In the genomic region with DNA sequence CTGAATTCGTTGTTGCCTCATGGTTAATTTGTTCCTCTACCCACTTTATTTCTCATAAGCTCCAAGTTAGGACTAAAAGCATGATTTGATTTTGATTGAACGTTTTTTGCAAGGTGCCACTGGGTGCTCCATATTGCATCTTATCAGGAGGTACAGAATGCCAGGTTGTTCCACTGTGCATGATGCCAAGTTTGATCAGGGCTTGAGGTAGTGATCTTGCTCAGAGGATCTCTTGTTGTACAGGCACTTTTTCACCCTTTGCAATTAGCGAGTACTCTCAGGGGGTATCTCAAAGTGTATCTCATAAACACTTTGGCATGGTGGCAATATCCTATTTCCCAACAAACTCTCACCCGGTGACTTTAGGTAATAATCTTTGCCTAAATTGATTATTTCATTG, we compare ENCODE assay signal across 21 cellular contexts. TPM values are rescaled to one million over a fixed set of nuclear protein-coding genes. Genes with fewer than 3 reads are reported as not detected.
A peak's percentile ranks its signal among the peaks of the same experiment; 100 is the strongest.
DNase-seq lines count a peak whose midpoint lies in the region; ATAC-seq, FAIRE-seq and TF ChIP-seq lines count a peak whose summit lies in the region.
"Had no signal": no experiment of that assay in that cellular context is flagged by ENCODE, and none has a peak within 500 bp of the region (broad histone marks: within the 10 kb centered on the region; RNA-seq: fewer than 3 reads in every experiment).

No MANE protein-coding gene starts in this region.

- H3K9ac ChIP-seq in K562 (ENCODE audit: insufficient read depth in 1 of 2, low read depth in 2 of 2, low read length in 2 of 2): no peak overlapping the region

- H3K9me3 Mint-ChIP-seq in activated T-cell treated with anti-CD3 and anti-CD28 coated beads, Interleukin-2, amount 50 U/mL, for 4 hours: no peaks in the 10 kb centered on the region
- H3K9me3 Mint-ChIP-seq in stimulated activated naive CD8-positive, alpha-beta T cell treated with anti-CD3 and anti-CD28 coated beads, Interleukin-15, amount 100 ng/mL, for 72 hours: peaks cover 0 to 2% of the 10 kb centered on the region in 2 donors
- no peaks in the 10 kb centered on the region for H3K9me3 Mint-ChIP-seq in chondrocyte (ENCODE audit: low read depth)
- H3K9me3 Mint-ChIP-seq: dendritic cell treated with granulocyte-macrophage colony-stimulating factor and Interleukin-4, amounts not matched to agents 40 ng/mL and 50 ng/mL, for 4 days had no signal

- peak overlapping the region; percentile 73; the same call in 1 of the 3 replicates for H3K27ac ChIP-seq in K562 (ENCODE audit: extremely low read depth, low read depth, low read length)
- no peak overlapping the region for H3K27ac ChIP-seq in gastrocnemius medialis
- H3K27ac ChIP-seq: breast epithelium, right atrium auricular region, RWPE1, suprapubic skin had no signal

- no TSS peak for BruUV-seq in K562 (replicated peaks; lab: Mats Ljungman, UMichigan)

- no peak for TF ChIP-seq CTCF in K562 (IDR thresholded peaks at IDR 0.05 in 2 of 3, conservative IDR thresholded peaks at IDR 0.05 in 1 of 3; ENCODE audit: insufficient read depth in 2 of 3, low read depth in 1 of 3, low read length in 3 of 3)
- TF ChIP-seq CTCF in chondrocyte (IDR thresholded peaks at IDR 0.05): no peak
- no peak for TF ChIP-seq CTCF in gastrocnemius medialis (IDR thresholded peaks at IDR 0.05 in 4 of 5, conservative IDR thresholded peaks at IDR 0.05 in 1 of 5)

- H3K4me1 ChIP-seq in K562 (replicated peaks in 1 of 2; ENCODE audit: control insufficient read depth in 2 of 2, insufficient read depth in 2 of 2, low read length in 2 of 2) (peaks cover 0 to 19% of the 10 kb centered on the region in 2 experiments; a peak in 3 of 5 replicates), gastrocnemius medialis (no peaks in the 10 kb centered on the region)
- H3K4me1 ChIP-seq: breast epithelium, right atrium auricular region, suprapubic skin had no signal

- no peak for TF ChIP-seq RAD21 in K562 (CRISPR knock-in tag; conservative IDR thresholded peaks at IDR 0.05 in 1 of 2, IDR thresholded peaks at IDR 0.05 in 1 of 2)

- in situ Hi-C loops in K562 (cut with MboI) (no loop called here), gastrocnemius medialis (cut with MboI; ENCODE audit: low sequenced_read_pairs in 4 of 4) (no loop called here)

- peak overlapping the region; percentile 92 for H3K4me3 Mint-ChIP-seq in activated T-cell treated with anti-CD3 and anti-CD28 coated beads, Interleukin-2, amount 50 U/mL, for 4 hours
- peak overlapping the region; percentile 95 for H3K4me3 Mint-ChIP-seq in T-helper 17 cell
- peak overlapping the region; percentile 89 to 99 for H3K4me3 Mint-ChIP-seq in stimulated activated naive CD8-positive, alpha-beta T cell treated with anti-CD3 and anti-CD28 coated beads, Interleukin-15, amount 100 ng/mL, for 72 hours
- H3K4me3 Mint-ChIP-seq in chondrocyte (ENCODE audit: unreplicated experiment): no peak overlapping the region
- H3K4me3 Mint-ChIP-seq: dendritic cell treated with granulocyte-macrophage colony-stimulating factor and Interleukin-4, amounts not matched to agents 40 ng/mL and 50 ng/mL, for 4 days had no signal

- H3K4me1 Mint-ChIP-seq in activated T-cell treated with anti-CD3 and anti-CD28 coated beads, Interleukin-2, amount 50 U/mL, for 4 hours (ENCODE audit: low read depth): peaks cover 61% of the 10 kb centered on the region
- peaks cover 47% of the 10 kb centered on the region for H3K4me1 Mint-ChIP-seq in T-helper 17 cell
- H3K4me1 Mint-ChIP-seq in stimulated activated naive CD8-positive, alpha-beta T cell treated with anti-CD3 and anti-CD28 coated beads, Interleukin-15, amount 100 ng/mL, for 72 hours: peaks cover 39% of the 10 kb centered on the region
- no peaks in the 10 kb centered on the region for H3K4me1 Mint-ChIP-seq in chondrocyte (ENCODE audit: low read depth)

- no peak overlapping the region for H3K27ac Mint-ChIP-seq in T-helper 17 cell
- H3K27ac Mint-ChIP-seq in stimulated activated naive CD8-positive, alpha-beta T cell treated with anti-CD3 and anti-CD28 coated beads, Interleukin-15, amount 100 ng/mL, for 72 hours: peak overlapping the region; percentile 95 to 96
- H3K27ac Mint-ChIP-seq in chondrocyte (ENCODE audit: unreplicated experiment): no peak overlapping the region
- H3K27ac Mint-ChIP-seq: dendritic cell treated with granulocyte-macrophage colony-stimulating factor and Interleukin-4, amounts not matched to agents 40 ng/mL and 50 ng/mL, for 4 days had no signal

- CTCF ChIA-PET in K562 (lab: Yijun Ruan, JAX; ENCODE audit: low intra/inter-chr PET ratio): no interaction called here

- H3K36me3 Mint-ChIP-seq in activated T-cell treated with anti-CD3 and anti-CD28 coated beads, Interleukin-2, amount 50 U/mL, for 4 hours (ENCODE audit: insufficient read depth): no peaks in the 10 kb centered on the region
- H3K36me3 Mint-ChIP-seq in T-helper 17 cell (ENCODE audit: low read depth) (peaks cover 5% of the 10 kb centered on the region), chondrocyte (ENCODE audit: low read depth) (no peaks in the 10 kb centered on the region)

- 0 out of 2 replicates have a peak overlapping the region, but pooled peaks have one; percentile 78 for H2AFZ ChIP-seq in K562 (ENCODE audit: low read depth, low read length)

- no peak for DNase-seq in activated T-cell treated with anti-CD3 and anti-CD28 coated beads, Interleukin-2, amount 50 U/mL, for 4 hours
- DNase-seq in activated T-cell treated with anti-CD3 and anti-CD28 coated beads, Interleukin-2, amount 50 U/mL, for 48 hours: no peak
- DNase-seq in T-helper 17 cell (no peak), K562 (ENCODE audit: extremely low read depth in 1 of 4, low spot score in 3 of 4) (no peak), iPS-NIHi7 (ENCODE audit: extremely low spot score) (no peak), chondrocyte (ENCODE audit: low spot score) (no peak), gastrocnemius medialis (no peak)
- no peak for DNase-seq in stimulated activated naive CD8-positive, alpha-beta T cell treated with anti-CD3 and anti-CD28 coated beads, Interleukin-15, amount 100 ng/mL, for 72 hours
- DNase-seq: C1 segment of cervical spinal cord, GDM1, NCI-H146, NCI-H2171, NCI-H526 had no signal

- ATAC-seq in activated T-cell treated with anti-CD3 and anti-CD28 coated beads, Interleukin-2, amount 50 U/mL, for 4 hours: no peak
- ATAC-seq in T-helper 17 cell (no peak), K562 (no peak), gastrocnemius medialis (no peak)
- no peak for ATAC-seq in stimulated activated naive CD8-positive, alpha-beta T cell treated with anti-CD3 and anti-CD28 coated beads, Interleukin-15, amount 100 ng/mL, for 72 hours
- ATAC-seq: activated CD4-positive, CD25-positive, alpha-beta regulatory T cell treated with anti-CD3 and anti-CD28 coated beads, Interleukin-2, amount 50 U/mL, for 24 hours had no signal

- H3K9me1 ChIP-seq in K562 (ENCODE audit: control insufficient read depth, insufficient read depth, low read length): no peaks in the 10 kb centered on the region

- TF ChIP-seq POLR2A in K562 (conservative IDR thresholded peaks at IDR 0.05) (no peak), gastrocnemius medialis (IDR thresholded peaks at IDR 0.05) (no peak)

- H3K27me3 ChIP-seq in K562 (ENCODE audit: control insufficient read depth in 2 of 2, insufficient read depth in 2 of 2, low read length in 2 of 2): no peaks in the 10 kb centered on the region
- peaks cover 0 to 8% (median 4%) of the 10 kb centered on the region in 3 donors for H3K27me3 ChIP-seq in gastrocnemius medialis
- H3K27me3 ChIP-seq: breast epithelium, right atrium auricular region had no signal

- WGBS in K562 (ENCODE audit: insufficient coverage, low coverage, missing lambda C conversion rate): 28% methylated on average over 4 of the region's 4 CpGs

- no peaks in the 10 kb centered on the region for H3K27me3 Mint-ChIP-seq in activated T-cell treated with anti-CD3 and anti-CD28 coated beads, Interleukin-2, amount 50 U/mL, for 4 hours (ENCODE audit: low read depth)
- H3K27me3 Mint-ChIP-seq in T-helper 17 cell: no peaks in the 10 kb centered on the region
- no peaks in the 10 kb centered on the region for H3K27me3 Mint-ChIP-seq in stimulated activated naive CD8-positive, alpha-beta T cell treated with anti-CD3 and anti-CD28 coated beads, Interleukin-15, amount 100 ng/mL, for 72 hours
- peaks cover 21% of the 10 kb centered on the region for H3K27me3 Mint-ChIP-seq in chondrocyte (ENCODE audit: low read depth)

- H3K4me3 ChIP-seq in K562 (no peak overlapping the region), gastrocnemius medialis (no peak overlapping the region)
- H3K4me3 ChIP-seq: breast epithelium, right atrium auricular region, suprapubic skin had no signal

- intact Hi-C loops in K562 (cut with micrococcal nuclease): no loop called here
- intact Hi-C loops in gastrocnemius medialis (cut with DNase I; ENCODE audit: low total_unique reads): no loop called here

- TF ChIP-seq EP300 in K562 (IDR thresholded peaks at IDR 0.05; ENCODE audit: low read length): no peak

- POLR2A ChIA-PET in K562 (lab: Yijun Ruan, JAX): interaction anchor here (1.0 to 1.1 kb wide), 2 partner anchors 9 to 49 kb away, joined by 3 read pairs; no protein-coding TSS in a partner anchor

- peak overlapping the region; percentile 48; the same call in 1 of the 2 replicates for H3K4me2 ChIP-seq in K562 (ENCODE audit: insufficient read depth, low read length)

- no peaks in the 10 kb centered on the region for H4K20me1 ChIP-seq in K562 (replicated peaks; ENCODE audit: control insufficient read depth, insufficient read depth, low read length)

- no peak for FAIRE-seq in K562 (lab: Jason Lieb, UNC)

- H3K36me3 ChIP-seq in K562 (ENCODE audit: control insufficient read depth, insufficient read depth, low read length) (no peaks in the 10 kb centered on the region), gastrocnemius medialis (no peaks in the 10 kb centered on the region)
- H3K36me3 ChIP-seq: breast epithelium, right atrium auricular region, suprapubic skin had no signal

- peaks cover 86% of the 10 kb centered on the region; the same call in 2 of the 3 replicates for H3K79me2 ChIP-seq in K562 (ENCODE audit: control insufficient read depth, insufficient read depth, low read length)

- H3K9me3 ChIP-seq in T-helper 17 cell (ENCODE audit: control insufficient read depth, low read length, poor library complexity, severe bottlenecking): no peaks in the 10 kb centered on the region
- H3K9me3 ChIP-seq in K562 (replicated peaks; ENCODE audit: control insufficient read depth, insufficient read depth, low read depth, low read length): no peaks in the 10 kb centered on the region
- no peaks in the 10 kb centered on the region for H3K9me3 ChIP-seq in gastrocnemius medialis
- H3K9me3 ChIP-seq: breast epithelium, right atrium auricular region, suprapubic skin had no signal

RNA-seq across cellular contexts. Expression of gene GRAP2, which starts 4.0 kb away (rescaled TPM):
- total RNA-seq in activated T-cell treated with anti-CD3 and anti-CD28 coated beads, Interleukin-2, amount 50 U/mL, for 4 hours: 10 to 100 TPM; 19.5 to 40.4 (median 26.4) TPM
- total RNA-seq in T-helper 17 cell: 100 to 1,000 TPM; 113 to 195 TPM
- 119 and 120 TPM in 2 replicates for total RNA-seq in K562 (2011; cell fraction: chromatin; rRNA removed; ENCODE audit: low replicate concordance)
- 83.6 and 92.2 TPM in 2 replicates for total RNA-seq in K562 (2011; cell fraction: nucleolus; rRNA removed)
- total RNA-seq in K562 (2011; cell fraction: nucleoplasm; rRNA removed): 114 and 167 TPM in 2 replicates
- total RNA-seq in K562 (2014; rRNA removed): 67.9 and 83.1 TPM in 2 replicates
- total RNA-seq in K562 (2014; rRNA removed; fragmentation: Illumina TruSeq; extraction: Trizol): 43.0 and 46.6 TPM in 2 replicates
- total RNA-seq in K562 (2015; rRNA removed; fragmentation: Illumina TruSeq; extraction: Trizol): 29.5 and 30.2 TPM in 2 replicates
- total RNA-seq in K562 (2021): 62.2 and 71.4 TPM in 2 replicates
- polyA plus RNA-seq in K562 (2011; rRNA removed): 22.0 and 60.4 TPM in 2 replicates
- polyA plus RNA-seq in K562 (2011; cell fraction: cytosol; rRNA removed): 20.3 and 83.5 TPM in 2 replicates
- polyA plus RNA-seq in K562 (2011; cell fraction: nucleus; rRNA removed): 34.5 and 117 TPM in 2 replicates
- polyA plus RNA-seq in K562 (2012): 57.6 and 120 TPM in 2 replicates
- polyA plus RNA-seq in K562 (2014; fragmentation: Illumina TruSeq; extraction: Trizol): 67.6 and 69.5 TPM in 2 replicates
- 1 to 10 TPM; 4.8 to 8.8 TPM for polyA plus RNA-seq in K562 (2014; fragmentation: Nextera tagmentation; extraction: Ambion mirVana)
- 76.8 and 88.7 TPM in 2 replicates for polyA plus RNA-seq in K562 (2014; rRNA removed)
- 22.0 and 65.1 TPM in 2 replicates for polyA minus RNA-seq in K562 (2011; rRNA and poly(A)+ RNA removed)
- polyA minus RNA-seq in K562 (2011; cell fraction: cytosol; rRNA and poly(A)+ RNA removed): 15.4 and 43.7 TPM in 2 replicates
- 24.7 and 46.7 TPM in 2 replicates for polyA minus RNA-seq in K562 (2011; cell fraction: nucleus; rRNA and poly(A)+ RNA removed)
- 0.24 TPM in 1 of 3 replicates, not detected in the others for total RNA-seq in chondrocyte
- total RNA-seq in gastrocnemius medialis: under 1 TPM in 2 of 4 donors, not detected in 2; 0.07 to 0.97 TPM

RNA-seq across cellular contexts. Expression of gene ENTHD1, which starts 11.3 kb away (rescaled TPM):
- under 1 TPM; 0.38 to 0.53 (median 0.41) TPM for total RNA-seq in activated T-cell treated with anti-CD3 and anti-CD28 coated beads, Interleukin-2, amount 50 U/mL, for 4 hours
- not detected for total RNA-seq in T-helper 17 cell
- 0.25 TPM in 1 of 2 replicates, not detected in the other for total RNA-seq in K562 (2011; cell fraction: chromatin; rRNA removed; ENCODE audit: low replicate concordance)
- total RNA-seq in K562 (2011; cell fraction: nucleolus; rRNA removed): not detected in 2 replicates
- total RNA-seq in K562 (2011; cell fraction: nucleoplasm; rRNA removed): not detected in 2 replicates
- total RNA-seq in K562 (2014; rRNA removed): 0.18 and 0.29 TPM in 2 replicates
- total RNA-seq in K562 (2014; rRNA removed; fragmentation: Illumina TruSeq; extraction: Trizol): 0.29 and 0.36 TPM in 2 replicates
- 0.43 and 0.75 TPM in 2 replicates for total RNA-seq in K562 (2015; rRNA removed; fragmentation: Illumina TruSeq; extraction: Trizol)
- total RNA-seq in K562 (2021): 0.20 and 0.22 TPM in 2 replicates
- polyA plus RNA-seq in K562 (2011; rRNA removed): 0.05 and 0.13 TPM in 2 replicates
- 0.07 TPM in 1 of 2 replicates, not detected in the other for polyA plus RNA-seq in K562 (2011; cell fraction: cytosol; rRNA removed)
- not detected in 2 replicates for polyA plus RNA-seq in K562 (2011; cell fraction: nucleus; rRNA removed)
- 0.27 and 0.35 TPM in 2 replicates for polyA plus RNA-seq in K562 (2012)
- 0.25 and 0.37 TPM in 2 replicates for polyA plus RNA-seq in K562 (2014; fragmentation: Illumina TruSeq; extraction: Trizol)
- under 1 TPM; 0.27 to 0.35 TPM for polyA plus RNA-seq in K562 (2014; fragmentation: Nextera tagmentation; extraction: Ambion mirVana)
- polyA plus RNA-seq in K562 (2014; rRNA removed): 0.23 and 0.98 TPM in 2 replicates
- polyA minus RNA-seq in K562 (2011; rRNA and poly(A)+ RNA removed): 0.25 TPM in 1 of 2 replicates, not detected in the other
- not detected in 2 replicates for polyA minus RNA-seq in K562 (2011; cell fraction: cytosol; rRNA and poly(A)+ RNA removed)
- polyA minus RNA-seq in K562 (2011; cell fraction: nucleus; rRNA and poly(A)+ RNA removed): not detected in 2 replicates
- not detected in 3 replicates for total RNA-seq in chondrocyte
- total RNA-seq in gastrocnemius medialis: not detected
- total RNA-seq: breast epithelium, lower leg skin, omental fat pad, right atrium auricular region, suprapubic skin had no signal

RNA-seq across cellular contexts. Expression of gene TMA7B, which starts 55.3 kb away (rescaled TPM):
- under 1 TPM; 0.61 to 0.92 (median 0.76) TPM for total RNA-seq in activated T-cell treated with anti-CD3 and anti-CD28 coated beads, Interleukin-2, amount 50 U/mL, for 4 hours
- total RNA-seq in T-helper 17 cell: 10 to 100 TPM in 1 of 2 donors, 1 to 10 TPM in 1; 7.2 to 22.5 TPM
- total RNA-seq in K562 (2011; cell fraction: chromatin; rRNA removed; ENCODE audit: low replicate concordance): 16.1 and 33.1 TPM in 2 replicates
- 8.2 and 8.4 TPM in 2 replicates for total RNA-seq in K562 (2011; cell fraction: nucleolus; rRNA removed)
- 15.8 and 17.9 TPM in 2 replicates for total RNA-seq in K562 (2011; cell fraction: nucleoplasm; rRNA removed)
- 12.0 and 14.2 TPM in 2 replicates for total RNA-seq in K562 (2014; rRNA removed)
- 13.9 and 17.0 TPM in 2 replicates for total RNA-seq in K562 (2014; rRNA removed; fragmentation: Illumina TruSeq; extraction: Trizol)
- total RNA-seq in K562 (2015; rRNA removed; fragmentation: Illumina TruSeq; extraction: Trizol): 5.3 and 5.6 TPM in 2 replicates
- total RNA-seq in K562 (2021): 11.2 and 12.8 TPM in 2 replicates
- polyA plus RNA-seq in K562 (2011; rRNA removed): 3.2 and 10.9 TPM in 2 replicates
- polyA plus RNA-seq in K562 (2011; cell fraction: cytosol; rRNA removed): 1.0 and 1.5 TPM in 2 replicates
- polyA plus RNA-seq in K562 (2011; cell fraction: nucleus; rRNA removed): 1.7 and 4.9 TPM in 2 replicates
- 4.9 and 8.2 TPM in 2 replicates for polyA plus RNA-seq in K562 (2012)
- 9.4 and 11.8 TPM in 2 replicates for polyA plus RNA-seq in K562 (2014; fragmentation: Illumina TruSeq; extraction: Trizol)
- 1 to 10 TPM; 5.7 to 8.7 TPM for polyA plus RNA-seq in K562 (2014; fragmentation: Nextera tagmentation; extraction: Ambion mirVana)
- polyA plus RNA-seq in K562 (2014; rRNA removed): 13.2 and 14.5 TPM in 2 replicates
- 4.7 and 10.9 TPM in 2 replicates for polyA minus RNA-seq in K562 (2011; rRNA and poly(A)+ RNA removed)
- polyA minus RNA-seq in K562 (2011; cell fraction: cytosol; rRNA and poly(A)+ RNA removed): 1.0 and 3.1 TPM in 2 replicates
- 2.2 and 2.6 TPM in 2 replicates for polyA minus RNA-seq in K562 (2011; cell fraction: nucleus; rRNA and poly(A)+ RNA removed)
- not detected in 3 replicates for total RNA-seq in chondrocyte
- total RNA-seq in gastrocnemius medialis: not detected
- total RNA-seq: omental fat pad, right atrium auricular region had no signal

Comparison
In these comparisons a context has a peak if more than half of its experiments do, and no peak if none do; other contexts are left out.
1. H3K27ac Mint-ChIP-seq: peak in stimulated activated naive CD8-positive, alpha-beta T cell treated with anti-CD3 and anti-CD28 coated beads, Interleukin-15, amount 100 ng/mL, for 72 hours (2 of 2); none in T-helper 17 cell (single experiment) and chondrocyte (single experiment).
2. RNA of gene GRAP2, which starts 4.0 kb away (total RNA-seq): 113 to 195 TPM in T-helper 17 cell, 29.5 to 167 TPM in K562 and 19.5 to 40.4 TPM in activated T-cell treated with anti-CD3 and anti-CD28 coated beads, Interleukin-2, amount 50 U/mL, for 4 hours; 0.07 to 0.97 TPM in gastrocnemius medialis and 0.24 TPM in chondrocyte; every median in the first group is over 10 times any median in the second.